Comparison of ENCODE assay signal across 8 cellular contexts in the genomic region with DNA sequence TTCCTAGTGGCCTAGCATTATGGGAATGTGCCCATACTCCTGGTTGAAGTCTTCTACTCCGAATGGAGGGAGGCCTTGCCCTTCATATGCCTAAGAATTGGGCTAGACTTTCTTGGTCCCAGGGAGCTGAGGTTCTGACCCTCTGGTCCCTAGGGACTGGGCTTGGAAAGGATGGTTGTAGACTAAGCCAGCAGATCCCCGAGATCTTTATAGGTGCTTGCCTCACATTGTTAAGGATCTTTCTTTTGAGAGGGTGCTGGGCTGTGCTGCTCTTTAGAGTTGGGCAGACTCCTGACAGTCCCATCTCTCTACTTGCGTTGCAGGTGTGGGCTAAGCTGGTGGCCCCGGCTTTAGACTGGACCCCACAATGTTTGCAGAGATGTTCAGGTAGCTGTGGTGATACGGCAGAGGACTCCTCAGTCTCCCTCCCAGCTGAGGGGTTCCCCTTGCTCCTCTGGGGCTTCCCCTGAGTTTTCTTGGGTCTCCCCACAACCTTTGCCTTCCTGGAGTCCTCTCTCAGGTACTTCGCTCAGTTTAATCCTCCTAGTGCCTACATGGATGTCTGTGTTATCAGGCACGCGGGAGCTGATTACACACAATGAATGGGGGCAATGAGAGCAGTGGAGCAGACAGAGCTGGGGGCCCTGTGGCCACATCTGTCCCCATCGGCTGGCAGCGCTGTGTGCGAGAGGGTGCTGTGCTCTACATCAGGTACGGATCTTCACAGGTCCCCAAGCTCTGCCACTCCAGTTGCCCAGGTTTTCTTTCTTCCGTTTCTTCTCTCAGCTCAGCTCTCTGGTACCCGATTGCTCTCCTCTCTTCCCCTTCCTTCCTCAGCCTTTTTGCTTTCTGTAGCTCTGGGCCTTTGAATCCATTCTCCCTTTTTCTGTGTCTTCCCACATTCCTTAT. TPM values are rescaled to one million over a fixed set of nuclear protein-coding genes. Genes with fewer than 3 reads are reported as not detected.
DNase-seq lines count a peak whose midpoint lies in the region; ATAC-seq and TF ChIP-seq lines count a peak whose summit lies in the region.

No MANE protein-coding gene starts in this region.

- TF ChIP-seq EP300 in tibial nerve (IDR thresholded peaks at IDR 0.05), result peak in 1 of 2 donors; percentile 4

- TF ChIP-seq CTCF in liver (IDR thresholded peaks at IDR 0.05; ENCODE audit: low read depth, low read length, missing input control), result no peak
- no peak for TF ChIP-seq CTCF in tibial nerve (IDR thresholded peaks at IDR 0.05)

- peaks cover 38% of the 10 kb centered on the region for H3K4me1 Mint-ChIP-seq in activated CD8-positive, alpha-beta memory T cell treated with anti-CD3 and anti-CD28 coated beads, Interleukin-2, amount 10 ng/mL, durations not matched to agents 7 days and 5 days

- peak overlapping the region; percentile 92 for H3K4me3 Mint-ChIP-seq in activated CD8-positive, alpha-beta memory T cell treated with anti-CD3 and anti-CD28 coated beads, Interleukin-2, amount 10 ng/mL, durations not matched to agents 7 days and 5 days

- H3K4me3 ChIP-seq in liver (ENCODE audit: low read depth in 1 of 3, low read length in 3 of 3) (peak overlapping the region; percentile 63 to 96 (median 82)), tibial nerve (peak overlapping the region; percentile 77 to 91 (median 84))

- TF ChIP-seq RAD21 in liver (IDR thresholded peaks at IDR 0.05), result no peak

- no peaks in the 10 kb centered on the region for H3K27me3 ChIP-seq in liver (ENCODE audit: control insufficient read depth in 4 of 4, insufficient read depth in 4 of 4, low read length in 3 of 4)
- no peaks in the 10 kb centered on the region for H3K27me3 ChIP-seq in tibial nerve

- no peak for TF ChIP-seq POLR2A in tibial nerve (IDR thresholded peaks at IDR 0.05)

- no peaks in the 10 kb centered on the region for H3K9me3 Mint-ChIP-seq in activated CD8-positive, alpha-beta memory T cell treated with anti-CD3 and anti-CD28 coated beads, Interleukin-2, amount 10 ng/mL, durations not matched to agents 7 days and 5 days (ENCODE audit: low read depth)

- H3K27me3 Mint-ChIP-seq in activated CD8-positive, alpha-beta memory T cell treated with anti-CD3 and anti-CD28 coated beads, Interleukin-2, amount 10 ng/mL, durations not matched to agents 7 days and 5 days, result no peaks in the 10 kb centered on the region

- H3K9me3 ChIP-seq in liver (ENCODE audit: control insufficient read depth in 4 of 4, low read length in 3 of 4) (no peaks in the 10 kb centered on the region), tibial nerve (no peaks in the 10 kb centered on the region)

- no peak for DNase-seq in activated CD8-positive, alpha-beta memory T cell treated with anti-CD3 and anti-CD28 coated beads, Interleukin-2, amount 10 ng/mL, durations not matched to agents 7 days and 5 days
- DNase-seq in activated CD8-positive, alpha-beta memory T cell treated with anti-CD3 and anti-CD28 coated beads, Interleukin-2, amount 50 U/mL, for 48 hours, result no peak
- DNase-seq in tibial nerve (ENCODE audit: low spot score in 2 of 2) (no peak), NCI-H2196 (lab: John Stamatoyannopoulos, UW; ENCODE audit: unreplicated experiment) (no peak)

- peaks cover 28% of the 10 kb centered on the region for H3K36me3 Mint-ChIP-seq in activated CD8-positive, alpha-beta memory T cell treated with anti-CD3 and anti-CD28 coated beads, Interleukin-2, amount 10 ng/mL, durations not matched to agents 7 days and 5 days

- H3K36me3 ChIP-seq in liver (ENCODE audit: control insufficient read depth in 4 of 4, insufficient read depth in 3 of 4, low read depth in 1 of 4, low read length in 3 of 4), result peaks cover 15 to 27% (median 19%) of the 10 kb centered on the region in 4 donors
- peaks cover 0 to 49% (median 4%) of the 10 kb centered on the region in 3 donors for H3K36me3 ChIP-seq in tibial nerve

- CTCF ChIA-PET in activated CD8-positive, alpha-beta memory T cell treated with anti-CD3 and anti-CD28 coated beads, Interleukin-2, amount 10 ng/mL, durations not matched to agents 7 days and 5 days (lab: Charles Lee), result interaction anchor here (0.9 to 2.4 kb wide), 10 partner anchors 20 to 97 kb away, joined by 3 to 13 read pairs (median 4); partner anchors contain the start of genes ARHGAP9, DCTN2 and GLI1

- H3K27ac ChIP-seq in angular gyrus (ENCODE audit: low read depth, low read length) (peak overlapping the region; percentile 88), liver (ENCODE audit: low read depth in 1 of 2, low read length in 2 of 2) (peak overlapping the region; percentile 92 to 95), tibial nerve (peak overlapping the region; percentile 93 to 100 (median 96))

- WGBS in liver, result 72% methylated on average over 14 of the region's 14 CpGs
- 63 to 68% methylated on average over 14 of the region's 14 CpGs for WGBS in tibial nerve, 2 donors

- peak overlapping the region; percentile 91 for H3K27ac Mint-ChIP-seq in activated CD8-positive, alpha-beta memory T cell treated with anti-CD3 and anti-CD28 coated beads, Interleukin-2, amount 10 ng/mL, durations not matched to agents 7 days and 5 days

- H3K9ac ChIP-seq in liver (ENCODE audit: low read depth in 1 of 2, low read length in 2 of 2), result peak overlapping the region; percentile 83 to 96

- no peak for ATAC-seq in activated CD8-positive, alpha-beta memory T cell treated with anti-CD3 and anti-CD28 coated beads, Interleukin-2, amount 10 ng/mL, durations not matched to agents 7 days and 5 days
- no peak for ATAC-seq in HG03139 (IDR thresholded peaks at IDR 0.05; ENCODE audit: unreplicated experiment)
- ATAC-seq in HG03108 (IDR thresholded peaks at IDR 0.05; ENCODE audit: unreplicated experiment), result no peak

- H3K4me1 ChIP-seq in liver (ENCODE audit: control insufficient read depth in 4 of 4, insufficient read depth in 4 of 4, low read length in 3 of 4) (peaks cover 9 to 42% (median 27%) of the 10 kb centered on the region in 4 donors), tibial nerve (peaks cover 0 to 62% (median 47%) of the 10 kb centered on the region in 4 donors)

TF ChIP-seq in liver, 16 proteins besides CTCF, POLR2A, EP300 and RAD21:
- TF ChIP-seq EGR1 (IDR thresholded peaks at IDR 0.05; ENCODE audit: low read depth in 2 of 2) (no peak), RXRA (IDR thresholded peaks at IDR 0.05) (no peak), REST (IDR thresholded peaks at IDR 0.05) (no peak), MAX (IDR thresholded peaks at IDR 0.05) (no peak), JUND (IDR thresholded peaks at IDR 0.05) (no peak), NR2F2 (IDR thresholded peaks at IDR 0.05) (no peak), YY1 (IDR thresholded peaks at IDR 0.05) (no peak), TAF1 (conservative IDR thresholded peaks at IDR 0.05) (no peak), FOXA1 (IDR thresholded peaks at IDR 0.05) (no peak), HNF4G (IDR thresholded peaks at IDR 0.05) (no peak)
TF ChIP-seq in liver: peak in this region for 0.

RNA-seq across cellular contexts. Expression of gene MBD6, which starts 1.3 kb away (rescaled TPM):
- 10 to 100 TPM; 80.9 to 85.4 TPM for total RNA-seq in activated CD8-positive, alpha-beta memory T cell treated with anti-CD3 and anti-CD28 coated beads, Interleukin-2, amount 10 ng/mL, durations not matched to agents 7 days and 5 days
- total RNA-seq in liver (10 to 100 TPM in 1 of 2 donors, 1 to 10 TPM in 1; 9.9 to 20.2 TPM), tibial nerve (10 to 100 TPM; 23.0 to 49.2 (median 40.9) TPM)
- polyA plus RNA-seq in liver, result 10 to 100 TPM; 14.7 to 15.1 TPM

RNA-seq across cellular contexts. Expression of gene DDIT3, which starts 3.6 kb away (rescaled TPM):
- 10 to 100 TPM; 15.3 to 15.9 TPM for total RNA-seq in activated CD8-positive, alpha-beta memory T cell treated with anti-CD3 and anti-CD28 coated beads, Interleukin-2, amount 10 ng/mL, durations not matched to agents 7 days and 5 days
- 10 to 100 TPM in 1 of 2 donors, 1 to 10 TPM in 1; 4.7 to 12.6 TPM for total RNA-seq in liver
- polyA plus RNA-seq in liver, result 10 to 100 TPM; 19.9 to 30.2 TPM
- 10 to 100 TPM; 35.2 to 49.2 (median 42.1) TPM for total RNA-seq in tibial nerve

RNA-seq across cellular contexts. Expression of gene DCTN2, which starts 23.0 kb away (rescaled TPM):
- total RNA-seq in activated CD8-positive, alpha-beta memory T cell treated with anti-CD3 and anti-CD28 coated beads, Interleukin-2, amount 10 ng/mL, durations not matched to agents 7 days and 5 days, result 10 to 100 TPM; 90.8 to 99.0 TPM
- total RNA-seq in liver, result 10 to 100 TPM; 28.5 to 33.2 TPM
- polyA plus RNA-seq in liver, result 10 to 100 TPM; 29.2 to 66.6 TPM
- 100 to 1,000 TPM in 3 of 4 donors, 10 to 100 TPM in 1; 92.9 to 138 (median 130) TPM for total RNA-seq in tibial nerve

RNA-seq across cellular contexts. Expression of gene KIF5A, which starts 25.9 kb away (rescaled TPM):
- 1 to 10 TPM; 1.9 to 2.1 TPM for total RNA-seq in activated CD8-positive, alpha-beta memory T cell treated with anti-CD3 and anti-CD28 coated beads, Interleukin-2, amount 10 ng/mL, durations not matched to agents 7 days and 5 days
- under 1 TPM in 1 of 2 donors, not detected in 1; 0.42 TPM for total RNA-seq in liver
- polyA plus RNA-seq in liver, result under 1 TPM in 1 of 2 donors, not detected in 1; 0.01 TPM
- 1 to 10 TPM; 1.9 to 4.8 (median 2.9) TPM for total RNA-seq in tibial nerve

RNA-seq across cellular contexts. Expression of gene MARS1, which starts 36.1 kb away (rescaled TPM):
- total RNA-seq in activated CD8-positive, alpha-beta memory T cell treated with anti-CD3 and anti-CD28 coated beads, Interleukin-2, amount 10 ng/mL, durations not matched to agents 7 days and 5 days, result 100 to 1,000 TPM; 283 to 384 TPM
- 10 to 100 TPM; 45.0 to 83.3 TPM for total RNA-seq in liver
- polyA plus RNA-seq in liver, result 10 to 100 TPM; 43.9 to 66.9 TPM
- 100 to 1,000 TPM in 1 of 4 donors, 10 to 100 TPM in 3; 53.5 to 101 (median 74.2) TPM for total RNA-seq in tibial nerve
